16 cellular contexts compared by ENCODE assay signal in genomic region chr7:11450246-11450645, GRCh38.
"Had no signal": no experiment of that assay in that cellular context is flagged by ENCODE, and none has a peak within 500 bp of the region (broad histone marks: within the 10 kb centered on the region; RNA-seq: fewer than 3 reads in every experiment).

No MANE protein-coding gene starts in this region.

- H3K27ac Mint-ChIP-seq: activated B cell treated with CpG ODN at 0.5 μM for 24 hours; activated CD4-positive, alpha-beta memory T cell treated with anti-CD3 and anti-CD28 coated beads, Interleukin-2, amount 10 ng/mL, durations not matched to agents 7 days and 5 days; activated CD8-positive, alpha-beta memory T cell treated with anti-CD3 and anti-CD28 coated beads, Interleukin-2, amount 10 ng/mL, durations not matched to agents 7 days and 5 days; activated naive CD8-positive, alpha-beta T cell treated with anti-CD3 and anti-CD28 coated beads for 36 hours; naive thymus-derived CD8-positive, alpha-beta T cell; stimulated activated naive B cell treated with anti-CD40 and anti-IgM and Interleukin-4, amounts not matched to agents 10 μg/mL and 1 μg/mL and 100 μg/mL, for 72 hours had no signal

- H3K4me1 ChIP-seq: left ventricle myocardium inferior had no signal

- H3K9me3 ChIP-seq: left ventricle myocardium inferior, ovary, sigmoid colon, SK-N-SH had no signal

- H3K9me3 Mint-ChIP-seq: activated B cell treated with CpG ODN at 0.5 μM for 24 hours; activated CD4-positive, alpha-beta memory T cell treated with anti-CD3 and anti-CD28 coated beads, Interleukin-2, amount 10 ng/mL, durations not matched to agents 7 days and 5 days; activated naive CD8-positive, alpha-beta T cell treated with anti-CD3 and anti-CD28 coated beads for 36 hours; naive thymus-derived CD8-positive, alpha-beta T cell; stimulated activated naive B cell treated with anti-CD40 and anti-IgM and Interleukin-4, amounts not matched to agents 10 μg/mL and 1 μg/mL and 100 μg/mL, for 72 hours had no signal

- H3K27ac ChIP-seq: brain microvascular endothelial cell, left ventricle myocardium inferior, ovary, sigmoid colon had no signal

- H3K27me3 Mint-ChIP-seq: activated B cell treated with CpG ODN at 0.5 μM for 24 hours; activated CD4-positive, alpha-beta memory T cell treated with anti-CD3 and anti-CD28 coated beads, Interleukin-2, amount 10 ng/mL, durations not matched to agents 7 days and 5 days; activated CD8-positive, alpha-beta memory T cell treated with anti-CD3 and anti-CD28 coated beads, Interleukin-2, amount 10 ng/mL, durations not matched to agents 7 days and 5 days; activated naive CD8-positive, alpha-beta T cell treated with anti-CD3 and anti-CD28 coated beads for 36 hours; naive thymus-derived CD8-positive, alpha-beta T cell; stimulated activated naive B cell treated with anti-CD40 and anti-IgM and Interleukin-4, amounts not matched to agents 10 μg/mL and 1 μg/mL and 100 μg/mL, for 72 hours had no signal

- H3K4me1 Mint-ChIP-seq: activated B cell treated with CpG ODN at 0.5 μM for 24 hours; activated CD4-positive, alpha-beta memory T cell treated with anti-CD3 and anti-CD28 coated beads, Interleukin-2, amount 10 ng/mL, durations not matched to agents 7 days and 5 days; activated CD8-positive, alpha-beta memory T cell treated with anti-CD3 and anti-CD28 coated beads, Interleukin-2, amount 10 ng/mL, durations not matched to agents 7 days and 5 days; activated naive CD8-positive, alpha-beta T cell treated with anti-CD3 and anti-CD28 coated beads for 36 hours; naive thymus-derived CD8-positive, alpha-beta T cell; stimulated activated naive B cell treated with anti-CD40 and anti-IgM and Interleukin-4, amounts not matched to agents 10 μg/mL and 1 μg/mL and 100 μg/mL, for 72 hours had no signal

- H3K36me3 ChIP-seq: brain microvascular endothelial cell, left ventricle myocardium inferior, ovary, sigmoid colon had no signal

- H3K4me3 ChIP-seq: left ventricle myocardium inferior, ovary, sigmoid colon had no signal

- H3K27me3 ChIP-seq: brain microvascular endothelial cell, ovary, sigmoid colon had no signal

- H3K36me3 Mint-ChIP-seq: activated CD8-positive, alpha-beta memory T cell treated with anti-CD3 and anti-CD28 coated beads, Interleukin-2, amount 10 ng/mL, durations not matched to agents 7 days and 5 days; activated naive CD8-positive, alpha-beta T cell treated with anti-CD3 and anti-CD28 coated beads for 36 hours; naive thymus-derived CD8-positive, alpha-beta T cell; stimulated activated naive B cell treated with anti-CD40 and anti-IgM and Interleukin-4, amounts not matched to agents 10 μg/mL and 1 μg/mL and 100 μg/mL, for 72 hours had no signal

- DNase-seq: activated B cell treated with CpG ODN at 0.5 μM for 24 hours; activated CD4-positive, alpha-beta memory T cell treated with anti-CD3 and anti-CD28 coated beads, Interleukin-2, amount 10 ng/mL, durations not matched to agents 7 days and 5 days; activated CD4-positive, alpha-beta T cell treated with anti-CD3 and anti-CD28 coated beads for 48 hours; activated CD8-positive, alpha-beta memory T cell treated with anti-CD3 and anti-CD28 coated beads, Interleukin-2, amount 10 ng/mL, durations not matched to agents 7 days and 5 days; activated naive CD8-positive, alpha-beta T cell treated with anti-CD3 and anti-CD28 coated beads for 36 hours; anterior cingulate cortex; brain microvascular endothelial cell; effector memory CD4-positive, alpha-beta T cell; foreskin melanocyte; head of caudate nucleus; left ventricle myocardium inferior; naive thymus-derived CD8-positive, alpha-beta T cell; ovary; sigmoid colon; SK-N-SH; stimulated activated naive B cell treated with anti-CD40 and anti-IgM and Interleukin-4, amounts not matched to agents 10 μg/mL and 1 μg/mL and 100 μg/mL, for 72 hours had no signal

- H3K4me3 Mint-ChIP-seq: activated B cell treated with CpG ODN at 0.5 μM for 24 hours; activated CD4-positive, alpha-beta memory T cell treated with anti-CD3 and anti-CD28 coated beads, Interleukin-2, amount 10 ng/mL, durations not matched to agents 7 days and 5 days; activated CD8-positive, alpha-beta memory T cell treated with anti-CD3 and anti-CD28 coated beads, Interleukin-2, amount 10 ng/mL, durations not matched to agents 7 days and 5 days; activated naive CD8-positive, alpha-beta T cell treated with anti-CD3 and anti-CD28 coated beads for 36 hours; naive thymus-derived CD8-positive, alpha-beta T cell; stimulated activated naive B cell treated with anti-CD40 and anti-IgM and Interleukin-4, amounts not matched to agents 10 μg/mL and 1 μg/mL and 100 μg/mL, for 72 hours had no signal

- ATAC-seq: activated CD8-positive, alpha-beta memory T cell treated with anti-CD3 and anti-CD28 coated beads, Interleukin-2, amount 10 ng/mL, durations not matched to agents 7 days and 5 days; naive thymus-derived CD8-positive, alpha-beta T cell; stimulated activated naive B cell treated with anti-CD40 and anti-IgM and Interleukin-4, amounts not matched to agents 10 μg/mL and 1 μg/mL and 100 μg/mL, for 72 hours had no signal
